In the genomic region with DNA sequence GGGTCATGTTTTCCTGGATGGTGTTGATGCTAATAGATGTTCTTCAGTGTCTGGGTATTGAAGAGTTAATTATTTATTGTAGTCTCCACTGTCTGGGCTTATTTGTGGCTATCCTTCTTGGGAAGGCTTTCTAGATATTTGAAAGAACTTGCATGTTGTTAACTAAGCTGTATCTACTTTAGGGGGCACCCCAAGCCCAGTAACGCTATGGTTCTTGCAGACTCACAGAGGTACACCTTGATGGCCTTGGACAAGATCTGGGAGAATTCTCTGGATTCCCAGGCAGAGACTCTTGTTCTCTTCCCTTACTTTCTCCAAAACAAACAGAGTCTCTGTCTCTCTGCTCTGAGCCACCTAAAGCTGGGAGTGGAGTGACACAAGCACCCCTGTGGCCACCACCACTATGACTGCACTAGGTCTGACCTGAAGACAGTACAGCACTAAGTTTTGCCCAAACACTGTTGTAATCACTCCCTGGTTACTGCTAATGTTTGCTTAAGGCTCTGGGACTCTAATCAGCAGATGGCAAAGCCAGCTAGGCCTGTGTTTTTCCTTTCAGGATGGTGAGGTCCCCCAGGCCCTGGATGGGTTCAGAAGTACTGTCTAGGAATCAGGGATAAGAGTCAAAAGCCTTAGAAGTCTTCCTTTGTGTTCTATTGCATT, we compare ENCODE assay signal across 14 cellular contexts.
DNase-seq lines count a peak whose midpoint lies in the region; ATAC-seq, FAIRE-seq and TF ChIP-seq lines count a peak whose summit lies in the region.
"Had no signal": no experiment of that assay in that cellular context is flagged by ENCODE, and none has a peak within 500 bp of the region (broad histone marks: within the 10 kb centered on the region; RNA-seq: fewer than 3 reads in every experiment).

No MANE protein-coding gene starts in this region.

- H3K27me3 ChIP-seq in body of pancreas (no peaks in the 10 kb centered on the region), left lung (no peaks in the 10 kb centered on the region), small intestine (ENCODE audit: control insufficient read depth in 2 of 2, insufficient read depth in 2 of 2, low read length in 2 of 2) (no peaks in the 10 kb centered on the region)
- H3K27me3 ChIP-seq: BE2C had no signal

- peak; percentile 22 for DNase-seq in HT-29 (ENCODE audit: low spot score)
- peak; percentile 35 to 50 (median 42) for DNase-seq in body of pancreas
- DNase-seq in left lung, result no peak
- DNase-seq in small intestine, result peak; percentile 23
- no peak for DNase-seq in mesothelial cell of epicardium (ENCODE audit: low spot score in 2 of 2, unreplicated experiment in 2 of 2)
- DNase-seq in NCI-H1694 treated with DMSO at 0.1 percent for 48 hours (lab: John Stamatoyannopoulos, UW), result no peak
- no peak for DNase-seq in SKM-1 (lab: John Stamatoyannopoulos, UW; ENCODE audit: unreplicated experiment)
- DNase-seq: BE2C; CD4-positive, alpha-beta memory T cell; EL; NCI-H1417; NCI-H226; PC-9 had no signal

- H3K36me3 Mint-ChIP-seq in mesothelial cell of epicardium, result peaks cover 4% of the 10 kb centered on the region
- H3K36me3 Mint-ChIP-seq: CD4-positive, alpha-beta memory T cell had no signal

- TF ChIP-seq POLR2A in body of pancreas (IDR thresholded peaks at IDR 0.05), result no peak

- peaks cover 36% of the 10 kb centered on the region for H3K9me3 Mint-ChIP-seq in mesothelial cell of epicardium

- peak in 4 of 7 experiments; percentile 19 to 42 (median 30) for TF ChIP-seq CTCF in body of pancreas (IDR thresholded peaks at IDR 0.05)
- TF ChIP-seq CTCF in left lung (IDR thresholded peaks at IDR 0.05), result no peak
- no peak for TF ChIP-seq CTCF in mesothelial cell of epicardium (IDR thresholded peaks at IDR 0.05; ENCODE audit: unreplicated experiment)

- H3K4me1 ChIP-seq in body of pancreas (peaks cover 17% of the 10 kb centered on the region), left lung (no peaks in the 10 kb centered on the region), small intestine (ENCODE audit: control insufficient read depth in 2 of 2, insufficient read depth in 1 of 2, low read depth in 1 of 2, low read length in 1 of 2) (no peaks in the 10 kb centered on the region)
- H3K4me1 ChIP-seq: HAP-1 had no signal

- H3K4me3 Mint-ChIP-seq in mesothelial cell of epicardium, result no peak overlapping the region
- H3K4me3 Mint-ChIP-seq: CD4-positive, alpha-beta memory T cell had no signal

- 26 to 46% methylated on average over 1 of the region's 1 CpG for WGBS in body of pancreas, 2 donors
- WGBS in small intestine, 3 donors, result 67 to 85% (median 79%) methylated on average over 1 of the region's 1 CpG

- ATAC-seq in body of pancreas (peak; percentile 96), left lung (peak; percentile 27)

- no peak overlapping the region for H3K27ac Mint-ChIP-seq in mesothelial cell of epicardium
- H3K27ac Mint-ChIP-seq: CD4-positive, alpha-beta memory T cell had no signal

- H3K9me3 ChIP-seq in body of pancreas (no peaks in the 10 kb centered on the region), left lung (no peaks in the 10 kb centered on the region), small intestine (ENCODE audit: control insufficient read depth, low read depth) (no peaks in the 10 kb centered on the region)
- H3K9me3 ChIP-seq: BE2C, HAP-1 had no signal

- no peak for FAIRE-seq in small intestine (lab: Jason Lieb, UNC)

- H3K27ac ChIP-seq in body of pancreas, result peak overlapping the region; percentile 8 to 64 (median 48)
- no peak overlapping the region for H3K27ac ChIP-seq in left lung
- H3K27ac ChIP-seq in small intestine (ENCODE audit: low read depth in 1 of 2, low read length in 1 of 2), result no peak overlapping the region
- H3K27ac ChIP-seq: PC-9 had no signal

- intact Hi-C loops in body of pancreas (cut with DNase I) (no loop called here), left lung (cut with DNase I) (no loop called here)

- H3K4me3 ChIP-seq in body of pancreas (no peak overlapping the region), left lung (no peak overlapping the region), small intestine (ENCODE audit: low read depth in 1 of 2, low read length in 2 of 2) (no peak overlapping the region)
- H3K4me3 ChIP-seq: HAP-1, PC-9 had no signal

- peaks cover 2% of the 10 kb centered on the region for H3K4me1 Mint-ChIP-seq in mesothelial cell of epicardium
- H3K4me1 Mint-ChIP-seq: CD4-positive, alpha-beta memory T cell had no signal

- H3K27me3 Mint-ChIP-seq in mesothelial cell of epicardium (ENCODE audit: low read depth), result no peaks in the 10 kb centered on the region

- H3K36me3 ChIP-seq in body of pancreas (replicated peaks in 1 of 2; ENCODE audit: insufficient read depth in 1 of 2, low read depth in 2 of 2), result no peaks in the 10 kb centered on the region
- no peaks in the 10 kb centered on the region for H3K36me3 ChIP-seq in left lung
- H3K36me3 ChIP-seq in small intestine (ENCODE audit: control insufficient read depth in 2 of 2, insufficient read depth in 2 of 2, low read length in 2 of 2), result no peaks in the 10 kb centered on the region
- H3K36me3 ChIP-seq: BE2C, HAP-1 had no signal

Comparison
In these comparisons a context has a peak if more than half of its experiments do, and no peak if none do; other contexts are left out.
1. DNase-seq: peak in HT-29 (single experiment), body of pancreas (4 of 4) and small intestine (single experiment); none in left lung (0 of 2), mesothelial cell of epicardium (0 of 2), NCI-H1694 treated with DMSO at 0.1 percent for 48 hours (single experiment) and SKM-1 (single experiment).
2. H3K27ac ChIP-seq: peak in body of pancreas (4 of 4); none in left lung (0 of 2) and small intestine (0 of 2).
3. CTCF ChIP-seq: peak in body of pancreas (4 of 7); none in left lung (0 of 2) and mesothelial cell of epicardium (single experiment).